Comparison of ENCODE assay signal across 1 cellular context in the genomic region with DNA sequence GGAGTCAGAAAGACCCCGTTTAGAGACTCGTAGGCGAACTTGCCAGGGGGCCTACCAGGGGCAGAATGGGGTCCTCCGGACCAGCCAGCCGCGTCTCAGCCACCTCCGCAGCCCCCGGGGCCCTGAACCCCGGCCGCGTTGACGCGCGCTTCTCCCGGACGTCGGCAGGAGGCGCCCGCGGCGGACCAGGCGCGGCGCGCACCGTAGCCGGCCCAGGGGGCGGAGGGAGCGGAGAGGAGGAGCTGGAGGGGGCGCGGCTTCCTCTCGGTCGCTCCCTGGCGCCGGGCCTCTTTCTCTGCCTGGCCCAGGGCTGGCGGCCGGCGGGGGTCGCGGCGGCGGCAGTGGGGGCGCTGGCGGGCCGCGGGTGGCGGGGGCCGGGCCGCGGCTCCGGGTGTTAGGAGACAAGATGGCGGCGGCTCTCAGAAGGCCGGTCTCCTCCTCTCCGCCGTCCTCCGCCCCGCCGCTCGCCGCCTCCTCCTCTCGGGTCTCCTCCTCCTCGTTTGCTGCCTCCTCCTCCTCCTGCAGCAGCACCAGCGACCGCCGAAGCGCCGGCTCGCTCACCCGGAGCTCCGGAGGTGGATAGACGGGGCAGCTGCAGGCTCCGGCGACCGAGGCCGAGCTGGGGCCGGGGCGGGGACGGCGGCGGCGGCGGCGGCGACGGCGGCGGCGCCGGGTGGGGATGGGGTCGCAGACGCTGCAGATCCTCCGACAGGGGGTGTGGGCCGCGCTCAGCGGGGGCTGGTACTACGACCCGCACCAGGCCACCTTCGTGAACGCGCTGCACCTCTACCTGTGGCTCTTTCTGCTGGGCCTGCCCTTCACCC.
A peak's percentile ranks its signal among the peaks of the same experiment; 100 is the strongest.
TF ChIP-seq lines count a peak whose summit lies in the region.

A gene (plus strand): TSS at position 288 of the 824 bp plus-strand sequence. CDS start 392 bp downstream, at position 680.

TF ChIP-seq in HepG2, 621 proteins besides CTCF, POLR2A, EP300 and RAD21 (continued from another document and continues in another):
- no peak for TF ChIP-seq ZNF572 (CRISPR knock-in tag; IDR thresholded peaks at IDR 0.05)
- TF ChIP-seq MIER2 (CRISPR knock-in tag; IDR thresholded peaks at IDR 0.05): no peak
- no peak for TF ChIP-seq PAX8 (CRISPR knock-in tag; IDR thresholded peaks at IDR 0.05; ENCODE audit: borderline replicate concordance)
- TF ChIP-seq, protein P1, sequence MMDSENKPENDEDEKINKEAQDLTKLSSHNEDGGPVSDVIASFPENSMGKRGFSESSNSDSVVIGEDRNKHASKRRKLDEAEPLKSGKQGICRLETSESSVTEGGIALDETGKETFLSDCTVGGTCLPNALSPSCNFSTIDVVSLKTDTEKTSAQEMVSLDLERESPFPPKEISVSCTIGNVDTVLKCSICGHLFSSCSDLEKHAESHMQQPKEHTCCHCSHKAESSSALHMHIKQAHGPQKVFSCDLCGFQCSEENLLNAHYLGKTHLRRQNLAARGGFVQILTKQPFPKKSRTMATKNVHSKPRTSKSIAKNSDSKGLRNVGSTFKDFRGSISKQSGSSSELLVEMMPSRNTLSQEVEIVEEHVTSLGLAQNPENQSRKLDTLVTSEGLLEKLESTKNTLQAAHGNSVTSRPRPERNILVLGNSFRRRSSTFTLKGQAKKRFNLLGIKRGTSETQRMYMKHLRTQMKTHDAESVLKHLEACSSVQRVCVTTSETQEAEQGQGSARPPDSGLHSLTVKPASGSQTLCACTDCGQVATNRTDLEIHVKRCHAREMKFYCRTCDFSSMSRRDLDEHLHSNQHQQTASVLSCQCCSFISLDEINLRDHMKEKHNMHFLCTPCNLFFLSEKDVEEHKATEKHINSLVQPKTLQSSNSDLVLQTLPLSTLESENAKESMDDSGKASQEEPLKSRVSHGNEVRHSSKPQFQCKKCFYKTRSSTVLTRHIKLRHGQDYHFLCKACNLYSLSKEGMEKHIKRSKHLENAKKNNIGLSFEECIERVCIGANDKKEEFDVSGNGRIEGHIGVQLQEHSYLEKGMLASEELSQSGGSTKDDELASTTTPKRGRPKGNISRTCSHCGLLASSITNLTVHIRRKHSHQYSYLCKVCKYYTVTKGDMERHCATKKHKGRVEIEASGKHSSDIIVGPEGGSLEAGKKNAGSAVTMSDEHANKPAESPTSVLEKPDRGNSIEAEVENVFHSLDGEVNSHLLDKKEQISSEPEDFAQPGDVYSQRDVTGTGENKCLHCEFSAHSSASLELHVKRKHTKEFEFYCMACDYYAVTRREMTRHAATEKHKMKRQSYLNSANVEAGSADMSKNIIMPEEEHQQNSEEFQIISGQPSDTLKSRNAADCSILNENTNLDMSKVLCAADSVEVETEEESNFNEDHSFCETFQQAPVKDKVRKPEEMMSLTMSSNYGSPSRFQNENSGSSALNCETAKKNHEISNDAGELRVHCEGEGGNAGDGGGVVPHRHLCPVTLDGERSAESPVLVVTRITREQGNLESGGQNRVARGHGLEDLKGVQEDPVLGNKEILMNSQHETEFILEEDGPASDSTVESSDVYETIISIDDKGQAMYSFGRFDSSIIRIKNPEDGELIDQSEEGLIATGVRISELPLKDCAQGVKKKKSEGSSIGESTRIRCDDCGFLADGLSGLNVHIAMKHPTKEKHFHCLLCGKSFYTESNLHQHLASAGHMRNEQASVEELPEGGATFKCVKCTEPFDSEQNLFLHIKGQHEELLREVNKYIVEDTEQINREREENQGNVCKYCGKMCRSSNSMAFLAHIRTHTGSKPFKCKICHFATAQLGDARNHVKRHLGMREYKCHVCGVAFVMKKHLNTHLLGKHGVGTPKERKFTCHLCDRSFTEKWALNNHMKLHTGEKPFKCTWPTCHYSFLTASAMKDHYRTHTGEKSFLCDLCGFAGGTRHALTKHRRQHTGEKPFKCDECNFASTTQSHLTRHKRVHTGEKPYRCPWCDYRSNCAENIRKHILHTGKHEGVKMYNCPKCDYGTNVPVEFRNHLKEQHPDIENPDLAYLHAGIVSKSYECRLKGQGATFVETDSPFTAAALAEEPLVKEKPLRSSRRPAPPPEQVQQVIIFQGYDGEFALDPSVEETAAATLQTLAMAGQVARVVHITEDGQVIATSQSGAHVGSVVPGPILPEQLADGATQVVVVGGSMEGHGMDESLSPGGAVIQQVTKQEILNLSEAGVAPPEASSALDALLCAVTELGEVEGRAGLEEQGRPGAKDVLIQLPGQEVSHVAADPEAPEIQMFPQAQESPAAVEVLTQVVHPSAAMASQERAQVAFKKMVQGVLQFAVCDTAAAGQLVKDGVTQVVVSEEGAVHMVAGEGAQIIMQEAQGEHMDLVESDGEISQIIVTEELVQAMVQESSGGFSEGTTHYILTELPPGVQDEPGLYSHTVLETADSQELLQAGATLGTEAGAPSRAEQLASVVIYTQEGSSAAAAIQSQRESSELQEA (CRISPR knock-in tag; IDR thresholded peaks at IDR 0.05; ENCODE audit: not compliant biosample characterization): no peak
- TF ChIP-seq RBM22 (optimal IDR thresholded peaks at IDR 0.05; ENCODE audit: low read length): no peak
- TF ChIP-seq NCOA2 (CRISPR knock-in tag; IDR thresholded peaks at IDR 0.05): no peak
- no peak for TF ChIP-seq KAT2B (IDR thresholded peaks at IDR 0.05; ENCODE audit: borderline replicate concordance, low read depth, low read length)
- TF ChIP-seq, protein P2, sequence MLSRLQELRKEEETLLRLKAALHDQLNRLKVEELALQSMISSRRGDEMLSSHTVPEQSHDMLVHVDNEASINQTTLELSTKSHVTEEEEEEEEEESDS (CRISPR knock-in tag; IDR thresholded peaks at IDR 0.05; ENCODE audit: borderline replicate concordance): no peak
- 0 out of 2 replicates have a peak, but pooled peaks have one; percentile 43 for TF ChIP-seq TARDBP (CRISPR knock-in tag; IDR thresholded peaks at IDR 0.05)
- TF ChIP-seq KDM5A (IDR thresholded peaks at IDR 0.05; ENCODE audit: borderline replicate concordance, low read length): no peak
- no peak; the same call in 1 of the 2 replicates for TF ChIP-seq ZNF782 (CRISPR knock-in tag; IDR thresholded peaks at IDR 0.05; ENCODE audit: borderline replicate concordance)
- TF ChIP-seq POLR2AphosphoS2 (IDR thresholded peaks at IDR 0.05; ENCODE audit: low read depth, low read length): no peak
- no peak for TF ChIP-seq ZNF746 (CRISPR knock-in tag; IDR thresholded peaks at IDR 0.05)
- TF ChIP-seq, protein P3, sequence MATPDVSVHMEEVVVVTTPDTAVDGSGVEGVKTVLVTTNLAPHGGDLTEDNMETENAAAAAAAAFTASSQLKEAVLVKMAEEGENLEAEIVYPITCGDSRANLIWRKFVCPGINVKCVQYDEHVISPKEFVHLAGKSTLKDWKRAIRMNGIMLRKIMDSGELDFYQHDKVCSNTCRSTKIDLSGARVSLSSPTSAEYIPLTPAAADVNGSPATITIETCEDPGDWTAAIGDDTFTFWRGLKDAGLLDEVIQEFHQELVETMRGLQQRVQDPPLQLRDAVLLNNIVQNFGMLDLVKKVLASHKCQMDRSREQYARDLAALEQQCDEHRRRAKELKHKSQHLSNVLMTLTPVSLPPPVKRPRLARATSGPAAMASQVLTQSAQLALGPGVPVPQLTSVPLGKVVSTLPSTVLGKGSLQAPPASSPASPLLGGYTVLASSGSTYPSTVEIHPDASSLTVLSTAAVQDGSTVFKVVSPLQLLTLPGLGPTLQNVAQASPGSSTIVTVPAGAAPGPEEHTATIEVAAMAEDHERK (CRISPR knock-in tag; IDR thresholded peaks at IDR 0.05; ENCODE audit: low read depth): no peak
- no peak; the same call in 1 of the 2 replicates for TF ChIP-seq ZBTB7A (CRISPR knock-in tag; IDR thresholded peaks at IDR 0.05)
- TF ChIP-seq, protein P4, sequence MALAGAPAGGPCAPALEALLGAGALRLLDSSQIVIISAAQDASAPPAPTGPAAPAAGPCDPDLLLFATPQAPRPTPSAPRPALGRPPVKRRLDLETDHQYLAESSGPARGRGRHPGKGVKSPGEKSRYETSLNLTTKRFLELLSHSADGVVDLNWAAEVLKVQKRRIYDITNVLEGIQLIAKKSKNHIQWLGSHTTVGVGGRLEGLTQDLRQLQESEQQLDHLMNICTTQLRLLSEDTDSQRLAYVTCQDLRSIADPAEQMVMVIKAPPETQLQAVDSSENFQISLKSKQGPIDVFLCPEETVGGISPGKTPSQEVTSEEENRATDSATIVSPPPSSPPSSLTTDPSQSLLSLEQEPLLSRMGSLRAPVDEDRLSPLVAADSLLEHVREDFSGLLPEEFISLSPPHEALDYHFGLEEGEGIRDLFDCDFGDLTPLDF (CRISPR knock-in tag; IDR thresholded peaks at IDR 0.05): no peak
- TF ChIP-seq MBD4 (IDR thresholded peaks at IDR 0.05; ENCODE audit: borderline replicate concordance, low read length): no peak
- TF ChIP-seq CBX5 (CRISPR knock-in tag; IDR thresholded peaks at IDR 0.05; ENCODE audit: borderline replicate concordance): no peak
- TF ChIP-seq ATM (IDR thresholded peaks at IDR 0.05; ENCODE audit: borderline replicate concordance): no peak
- no peak for TF ChIP-seq ZNF317 (CRISPR knock-in tag; IDR thresholded peaks at IDR 0.05)
- TF ChIP-seq, protein P5, sequence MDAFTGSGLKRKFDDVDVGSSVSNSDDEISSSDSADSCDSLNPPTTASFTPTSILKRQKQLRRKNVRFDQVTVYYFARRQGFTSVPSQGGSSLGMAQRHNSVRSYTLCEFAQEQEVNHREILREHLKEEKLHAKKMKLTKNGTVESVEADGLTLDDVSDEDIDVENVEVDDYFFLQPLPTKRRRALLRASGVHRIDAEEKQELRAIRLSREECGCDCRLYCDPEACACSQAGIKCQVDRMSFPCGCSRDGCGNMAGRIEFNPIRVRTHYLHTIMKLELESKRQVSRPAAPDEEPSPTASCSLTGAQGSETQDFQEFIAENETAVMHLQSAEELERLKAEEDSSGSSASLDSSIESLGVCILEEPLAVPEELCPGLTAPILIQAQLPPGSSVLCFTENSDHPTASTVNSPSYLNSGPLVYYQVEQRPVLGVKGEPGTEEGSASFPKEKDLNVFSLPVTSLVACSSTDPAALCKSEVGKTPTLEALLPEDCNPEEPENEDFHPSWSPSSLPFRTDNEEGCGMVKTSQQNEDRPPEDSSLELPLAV (CRISPR knock-in tag; conservative IDR thresholded peaks at IDR 0.05; ENCODE audit: low read depth): no peak
- no peak for TF ChIP-seq POLR2G (IDR thresholded peaks at IDR 0.05; ENCODE audit: low read depth, low read length)
- TF ChIP-seq, protein P6, sequence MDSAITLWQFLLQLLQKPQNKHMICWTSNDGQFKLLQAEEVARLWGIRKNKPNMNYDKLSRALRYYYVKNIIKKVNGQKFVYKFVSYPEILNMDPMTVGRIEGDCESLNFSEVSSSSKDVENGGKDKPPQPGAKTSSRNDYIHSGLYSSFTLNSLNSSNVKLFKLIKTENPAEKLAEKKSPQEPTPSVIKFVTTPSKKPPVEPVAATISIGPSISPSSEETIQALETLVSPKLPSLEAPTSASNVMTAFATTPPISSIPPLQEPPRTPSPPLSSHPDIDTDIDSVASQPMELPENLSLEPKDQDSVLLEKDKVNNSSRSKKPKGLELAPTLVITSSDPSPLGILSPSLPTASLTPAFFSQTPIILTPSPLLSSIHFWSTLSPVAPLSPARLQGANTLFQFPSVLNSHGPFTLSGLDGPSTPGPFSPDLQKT (CRISPR knock-in tag; IDR thresholded peaks at IDR 0.05; ENCODE audit: borderline replicate concordance): no peak
- peak; percentile 61; the same call in 1 of the 2 replicates for TF ChIP-seq ZNF431 (CRISPR knock-in tag; IDR thresholded peaks at IDR 0.05; ENCODE audit: borderline replicate concordance, low read depth)
- TF ChIP-seq GTF2F1 (IDR thresholded peaks at IDR 0.05; ENCODE audit: low read length): no peak
- no peak for TF ChIP-seq KLF11 (CRISPR knock-in tag; IDR thresholded peaks at IDR 0.05)
- TF ChIP-seq ZFYVE20 (CRISPR knock-in tag; IDR thresholded peaks at IDR 0.05; ENCODE audit: borderline replicate concordance, low read depth): no peak
- TF ChIP-seq ZNF230 (CRISPR knock-in tag; IDR thresholded peaks at IDR 0.05): no peak
- TF ChIP-seq, protein P7, sequence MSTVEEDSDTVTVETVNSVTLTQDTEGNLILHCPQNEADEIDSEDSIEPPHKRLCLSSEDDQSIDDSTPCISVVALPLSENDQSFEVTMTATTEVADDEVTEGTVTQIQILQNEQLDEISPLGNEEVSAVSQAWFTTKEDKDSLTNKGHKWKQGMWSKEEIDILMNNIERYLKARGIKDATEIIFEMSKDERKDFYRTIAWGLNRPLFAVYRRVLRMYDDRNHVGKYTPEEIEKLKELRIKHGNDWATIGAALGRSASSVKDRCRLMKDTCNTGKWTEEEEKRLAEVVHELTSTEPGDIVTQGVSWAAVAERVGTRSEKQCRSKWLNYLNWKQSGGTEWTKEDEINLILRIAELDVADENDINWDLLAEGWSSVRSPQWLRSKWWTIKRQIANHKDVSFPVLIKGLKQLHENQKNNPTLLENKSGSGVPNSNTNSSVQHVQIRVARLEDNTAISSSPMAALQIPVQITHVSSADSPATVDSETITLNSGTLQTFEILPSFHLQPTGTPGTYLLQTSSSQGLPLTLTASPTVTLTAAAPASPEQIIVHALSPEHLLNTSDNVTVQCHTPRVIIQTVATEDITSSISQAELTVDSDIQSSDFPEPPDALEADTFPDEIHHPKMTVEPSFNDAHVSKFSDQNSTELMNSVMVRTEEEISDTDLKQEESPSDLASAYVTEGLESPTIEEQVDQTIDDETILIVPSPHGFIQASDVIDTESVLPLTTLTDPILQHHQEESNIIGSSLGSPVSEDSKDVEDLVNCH (CRISPR knock-in tag; IDR thresholded peaks at IDR 0.05): no peak
- TF ChIP-seq TP53 (CRISPR knock-in tag; conservative IDR thresholded peaks at IDR 0.05): no peak
- no peak for TF ChIP-seq PAF1 (CRISPR knock-in tag; IDR thresholded peaks at IDR 0.05)
- TF ChIP-seq ESRRA (CRISPR knock-in tag; IDR thresholded peaks at IDR 0.05; ENCODE audit: low read depth): no peak
- no peak for TF ChIP-seq ZNF33A (CRISPR knock-in tag; IDR thresholded peaks at IDR 0.05; ENCODE audit: borderline replicate concordance)
- TF ChIP-seq MAFK (conservative IDR thresholded peaks at IDR 0.05 in 1 of 2, IDR thresholded peaks at IDR 0.05 in 1 of 2; ENCODE audit: low read length in 2 of 2): no peak
- TF ChIP-seq, protein P8, sequence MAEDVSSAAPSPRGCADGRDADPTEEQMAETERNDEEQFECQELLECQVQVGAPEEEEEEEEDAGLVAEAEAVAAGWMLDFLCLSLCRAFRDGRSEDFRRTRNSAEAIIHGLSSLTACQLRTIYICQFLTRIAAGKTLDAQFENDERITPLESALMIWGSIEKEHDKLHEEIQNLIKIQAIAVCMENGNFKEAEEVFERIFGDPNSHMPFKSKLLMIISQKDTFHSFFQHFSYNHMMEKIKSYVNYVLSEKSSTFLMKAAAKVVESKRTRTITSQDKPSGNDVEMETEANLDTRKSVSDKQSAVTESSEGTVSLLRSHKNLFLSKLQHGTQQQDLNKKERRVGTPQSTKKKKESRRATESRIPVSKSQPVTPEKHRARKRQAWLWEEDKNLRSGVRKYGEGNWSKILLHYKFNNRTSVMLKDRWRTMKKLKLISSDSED (CRISPR knock-in tag; IDR thresholded peaks at IDR 0.05): no peak
- no peak for TF ChIP-seq JDP2 (CRISPR knock-in tag; IDR thresholded peaks at IDR 0.05; ENCODE audit: borderline replicate concordance)
- TF ChIP-seq, protein P9, sequence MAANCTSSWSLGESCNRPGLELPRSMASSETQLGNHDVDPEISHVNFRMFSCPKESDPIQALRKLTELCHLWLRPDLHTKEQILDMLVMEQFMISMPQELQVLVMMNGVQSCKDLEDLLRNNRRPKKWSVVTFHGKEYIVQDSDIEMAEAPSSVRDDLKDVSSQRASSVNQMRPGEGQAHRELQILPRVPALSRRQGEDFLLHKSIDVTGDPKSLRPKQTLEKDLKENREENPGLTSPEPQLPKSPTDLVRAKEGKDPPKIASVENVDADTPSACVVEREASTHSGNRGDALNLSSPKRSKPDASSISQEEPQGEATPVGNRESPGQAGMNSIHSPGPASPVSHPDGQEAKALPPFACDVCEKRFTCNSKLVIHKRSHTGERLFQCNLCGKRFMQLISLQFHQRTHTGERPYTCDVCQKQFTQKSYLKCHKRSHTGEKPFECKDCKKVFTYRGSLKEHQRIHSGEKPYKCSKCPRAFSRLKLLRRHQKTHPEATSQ (CRISPR knock-in tag; IDR thresholded peaks at IDR 0.05; ENCODE audit: borderline replicate concordance): peak; percentile 43; the same call in 1 of the 2 replicates
- no peak for TF ChIP-seq SOX13 (IDR thresholded peaks at IDR 0.05)
- TF ChIP-seq SOX13 (CRISPR knock-in tag; conservative IDR thresholded peaks at IDR 0.05 in 1 of 2, IDR thresholded peaks at IDR 0.05 in 1 of 2): no peak; a peak in 1 of 4 replicates
- TF ChIP-seq ZNF614 (CRISPR knock-in tag; IDR thresholded peaks at IDR 0.05; ENCODE audit: borderline replicate concordance): peak; percentile 52; the same call in 1 of the 2 replicates
